In the genomic region with DNA sequence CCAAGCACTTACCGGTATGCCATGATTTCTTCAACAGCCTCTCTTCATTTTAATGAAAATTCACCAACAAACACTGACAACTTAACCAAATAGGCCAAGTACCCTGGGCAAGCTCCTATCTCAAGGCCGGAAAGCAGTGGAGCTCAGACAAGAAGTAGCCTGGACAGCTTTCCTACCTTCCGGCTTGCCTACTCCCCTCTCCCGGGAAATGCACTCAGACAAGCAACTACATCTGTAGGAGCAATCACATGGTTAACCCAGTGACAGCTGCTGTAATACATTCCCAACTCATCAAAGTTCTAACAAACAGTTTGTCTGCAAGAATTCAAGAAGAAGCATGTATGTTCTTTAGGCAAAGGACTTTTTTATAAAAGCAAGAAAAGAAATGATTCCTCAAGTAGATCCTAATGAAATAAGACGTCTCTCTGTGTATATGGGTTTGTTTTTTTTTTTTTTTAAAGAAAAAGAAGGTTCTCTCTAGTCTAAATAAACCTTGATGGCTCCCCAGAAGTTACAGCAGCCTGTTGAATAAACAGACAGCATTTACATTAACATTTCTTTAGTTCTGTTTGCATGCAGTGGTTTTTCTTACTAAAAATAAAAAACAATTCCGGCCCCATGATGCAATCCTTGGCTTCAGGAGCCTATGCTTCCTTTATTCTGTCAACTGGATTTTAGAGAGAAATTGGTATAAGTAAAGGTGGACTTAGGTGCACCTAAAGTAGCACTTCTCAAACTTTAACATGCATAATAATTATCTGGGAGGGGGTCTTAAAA, we compare ENCODE assay signal across 11 cellular contexts.
"Had no signal": no experiment of that assay in that cellular context is flagged by ENCODE, and none has a peak within 500 bp of the region (broad histone marks: within the 10 kb centered on the region; RNA-seq: fewer than 3 reads in every experiment).

No MANE protein-coding gene starts in this region.

- H3K36me3 ChIP-seq: prostate gland, right lobe of liver had no signal

- H3K9me3 ChIP-seq: prostate gland, right lobe of liver, testis had no signal

- ATAC-seq: activated T-cell treated with anti-CD3 and anti-CD28 coated beads, Interleukin-2, amount 50 U/mL, for 4 hours; right lobe of liver had no signal

- H3K27ac ChIP-seq: prostate gland, right lobe of liver, testis had no signal

- DNase-seq: activated CD4-positive, alpha-beta memory T cell treated with anti-CD3 and anti-CD28 coated beads for 36 hours; activated gamma-delta T cell; activated naive CD8-positive, alpha-beta T cell treated with anti-CD3 and anti-CD28 coated beads for 36 hours; activated T-cell treated with anti-CD3 and anti-CD28 coated beads, Interleukin-2, amount 50 U/mL, for 4 hours; aorta; effector CD4-positive, alpha-beta T cell; naive B cell; right lobe of liver; stimulated activated CD4-positive, alpha-beta T cell treated with anti-CD3 and anti-CD28 coated beads, Interleukin-12 subunit alpha, Interleukin-12 subunit beta, amount 100 ng/mL, for 4 hours; testis had no signal

- H3K4me3 ChIP-seq: prostate gland, right lobe of liver, testis had no signal

- H3K27me3 ChIP-seq: right lobe of liver, testis had no signal

- H3K4me1 ChIP-seq: prostate gland, right lobe of liver, testis had no signal
